In the genomic region with DNA sequence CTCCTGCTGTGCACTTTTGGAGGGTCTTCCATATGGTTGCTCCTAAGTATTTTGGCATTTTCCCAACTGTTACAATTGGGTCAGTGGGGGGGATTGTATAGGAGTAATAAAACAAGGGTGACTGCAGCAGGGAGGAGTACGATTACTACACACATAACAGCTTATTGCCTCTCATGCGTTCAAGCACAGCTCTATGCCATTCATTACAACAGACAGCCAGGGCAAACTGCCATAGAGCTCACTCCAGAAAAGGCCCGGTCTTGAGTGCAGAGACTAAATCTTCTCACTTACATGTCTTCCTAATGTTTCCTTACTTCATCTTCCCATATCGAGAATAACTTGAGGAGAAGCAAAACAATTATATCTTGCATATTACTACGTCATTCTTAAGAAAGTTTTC, we compare ENCODE assay signal across 12 cellular contexts. TPM values are rescaled to one million over a fixed set of nuclear protein-coding genes. Genes with fewer than 3 reads are reported as not detected.
DNase-seq lines count a peak whose midpoint lies in the region; TF ChIP-seq lines count a peak whose summit lies in the region.
"Had no signal": no experiment of that assay in that cellular context is flagged by ENCODE, and none has a peak within 500 bp of the region (broad histone marks: within the 10 kb centered on the region; RNA-seq: fewer than 3 reads in every experiment).

No MANE protein-coding gene starts in this region.

- H3K36me3 ChIP-seq in colonic mucosa (no peaks in the 10 kb centered on the region), osteoblast (ENCODE audit: insufficient read depth, low read length) (no peaks in the 10 kb centered on the region)
- H3K36me3 ChIP-seq: cardiac muscle cell had no signal

- no peaks in the 10 kb centered on the region for H3K9me3 ChIP-seq in colonic mucosa
- H3K9me3 ChIP-seq in osteoblast (ENCODE audit: low read depth, low read length) = no peaks in the 10 kb centered on the region

- TF ChIP-seq CTCF in colonic mucosa (IDR thresholded peaks at IDR 0.05) = no peak
- no peak for TF ChIP-seq CTCF in osteoblast (IDR thresholded peaks at IDR 0.05; ENCODE audit: extremely low read depth, low read depth, low read length)

- no peak overlapping the region for H3K27ac ChIP-seq in colonic mucosa
- H3K27ac ChIP-seq in osteoblast (ENCODE audit: low read depth, low read length) = no peak overlapping the region
- H3K27ac ChIP-seq: cardiac muscle cell had no signal

- H3K79me2 ChIP-seq in osteoblast (ENCODE audit: insufficient read depth, low read length) = peaks cover 36% of the 10 kb centered on the region

- H3K4me1 ChIP-seq in colonic mucosa (peaks cover 5% of the 10 kb centered on the region), osteoblast (ENCODE audit: insufficient read depth, low read length) (peaks cover 10% of the 10 kb centered on the region)

- peaks cover 8% of the 10 kb centered on the region for H4K20me1 ChIP-seq in osteoblast (ENCODE audit: insufficient read depth, low read length)

- no peak overlapping the region for H3K4me3 ChIP-seq in colonic mucosa
- H3K4me3 ChIP-seq in osteoblast (ENCODE audit: insufficient read depth, low read length) = no peak overlapping the region

- no peak overlapping the region for H2AFZ ChIP-seq in osteoblast (ENCODE audit: low read length)

- DNase-seq in NCI-H2107 treated with DMSO at 0.1 percent for 48 hours (lab: John Stamatoyannopoulos, UW; ENCODE audit: unreplicated experiment) (peak; percentile 49), NCI-H2107 (lab: John Stamatoyannopoulos, UW) (no peak), NCI-H146 treated with DMSO at 0.1 percent for 48 hours (lab: John Stamatoyannopoulos, UW; ENCODE audit: unreplicated experiment) (peak; percentile 24), colonic mucosa (peak; percentile 23), osteoblast (ENCODE audit: insufficient read length, low spot score, missing footprints) (peak; percentile 30), NCI-H1436 treated with DMSO at 0.1 percent for 48 hours (lab: John Stamatoyannopoulos, UW) (no peak), DMS53 (lab: John Stamatoyannopoulos, UW) (no peak)
- DNase-seq in activated CD4-positive, alpha-beta T cell treated with anti-CD3 and anti-CD28 coated beads, Interleukin-2, amount 50 U/mL, for 4 hours = no peak
- DNase-seq: activated CD4-positive, alpha-beta T cell treated with anti-CD3 and anti-CD28 coated beads for 1 hour had no signal

- H3K4me2 ChIP-seq in osteoblast (ENCODE audit: insufficient read depth, low read length) = no peak overlapping the region

- no peak overlapping the region for H3K9ac ChIP-seq in colonic mucosa (ENCODE audit: low read depth in 2 of 2, low read length in 2 of 2)

- H3K27me3 ChIP-seq in colonic mucosa (no peaks in the 10 kb centered on the region), osteoblast (ENCODE audit: insufficient read depth, low read length) (no peaks in the 10 kb centered on the region)
- H3K27me3 ChIP-seq: cardiac muscle cell had no signal

- intact Hi-C loops in colonic mucosa (cut with DNase I) = no loop called here

RNA-seq across cellular contexts. Expression of a gene that starts 1.4 kb away (rescaled TPM):
- total RNA-seq in colonic mucosa = 100 to 1,000 TPM in 1 of 2 donors, 10 to 100 TPM in 1; 80.2 to 103 TPM
- total RNA-seq in osteoblast = 55.4 and 63.1 TPM in 2 replicates

RNA-seq across cellular contexts. Expression of a gene that starts 50.7 kb away (rescaled TPM):
- total RNA-seq in colonic mucosa (not detected), osteoblast (not detected in 2 replicates)
- total RNA-seq: cardiac muscle cell, glomerular endothelial cell, myocyte had no signal

Comparison
In these comparisons a context has a peak if more than half of its experiments do, and no peak if none do; other contexts are left out.
1. DNase-seq: peak in NCI-H2107 treated with DMSO at 0.1 percent for 48 hours (single experiment), NCI-H146 treated with DMSO at 0.1 percent for 48 hours (single experiment), colonic mucosa (single experiment) and osteoblast (single experiment); none in NCI-H2107 (single experiment), NCI-H1436 treated with DMSO at 0.1 percent for 48 hours (single experiment), activated CD4-positive, alpha-beta T cell treated with anti-CD3 and anti-CD28 coated beads, Interleukin-2, amount 50 U/mL, for 4 hours (0 of 2) and DMS53 (single experiment).